33 cellular contexts compared by ENCODE assay signal in the genomic region with DNA sequence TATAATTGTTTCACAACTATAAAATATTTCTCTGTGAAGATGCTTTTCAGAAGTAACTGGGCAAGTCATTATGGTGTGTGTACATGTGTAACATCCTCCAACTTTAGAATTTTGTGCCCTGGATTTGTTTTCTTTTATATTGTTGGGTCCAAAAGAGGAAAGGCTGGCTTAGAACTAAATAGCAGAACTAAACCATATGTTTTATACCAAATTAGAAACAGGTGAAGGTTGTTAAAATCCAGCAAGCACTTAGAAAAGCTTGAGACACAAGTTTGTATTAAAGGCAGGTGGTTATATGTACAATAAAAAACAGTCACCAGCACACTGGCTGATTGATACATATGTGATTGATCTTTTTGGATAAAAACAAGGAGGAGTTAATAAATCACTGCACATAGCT.
"Had no signal": no experiment of that assay in that cellular context is flagged by ENCODE, and none has a peak within 500 bp of the region (broad histone marks: within the 10 kb centered on the region; RNA-seq: fewer than 3 reads in every experiment).

No MANE protein-coding gene starts in this region.

- ATAC-seq: activated CD4-positive, alpha-beta T cell treated with anti-CD3 and anti-CD28 coated beads for 36 hours; activated CD8-positive, alpha-beta memory T cell treated with anti-CD3 and anti-CD28 coated beads, Interleukin-2, amount 10 ng/mL, durations not matched to agents 7 days and 5 days; activated CD8-positive, alpha-beta T cell treated with anti-CD3 and anti-CD28 coated beads, Interleukin-2, amount 10 ng/mL, durations not matched to agents 7 days and 5 days; activated naive CD4-positive, alpha-beta T cell treated with anti-CD3 and anti-CD28 coated beads, Interleukin-2, amount 50 U/mL, for 72 hours; esophagus mucosa; gastroesophageal sphincter had no signal

- H3K9me3 ChIP-seq: gastroesophageal sphincter had no signal

- H3K4me3 ChIP-seq: coronary artery, dorsolateral prefrontal cortex, gastroesophageal sphincter had no signal

- H3K4me3 Mint-ChIP-seq: activated CD4-positive, alpha-beta memory T cell treated with anti-CD3 and anti-CD28 coated beads for 36 hours; activated CD4-positive, alpha-beta T cell treated with anti-CD3 and anti-CD28 coated beads for 36 hours; activated CD4-positive, alpha-beta T cell treated with anti-CD3 and anti-CD28 coated beads, Interleukin-2, amount 10 ng/mL, durations not matched to agents 24 days and 14 days; activated CD8-positive, alpha-beta memory T cell treated with anti-CD3 and anti-CD28 coated beads, Interleukin-2, amount 10 ng/mL, durations not matched to agents 7 days and 5 days; activated CD8-positive, alpha-beta T cell treated with anti-CD3 and anti-CD28 coated beads, Interleukin-2, amount 10 ng/mL, durations not matched to agents 7 days and 5 days; activated naive CD4-positive, alpha-beta T cell treated with anti-CD3 and anti-CD28 coated beads, Interleukin-2, amount 10 ng/mL, durations not matched to agents 7 days and 5 days; activated naive CD8-positive, alpha-beta T cell treated with anti-CD3 and anti-CD28 coated beads, Interleukin-2, amount 10 ng/mL, durations not matched to agents 7 days and 5 days; activated T-helper 1 cell treated with anti-CD3 and anti-CD28 coated beads, Interleukin-12 subunit alpha, Interleukin-12 subunit beta, Interleukin-2, Interleukin-4 antibody, amounts not matched to agents 30 ng/mL and 10 ng/mL and 1 ng/mL, durations not matched to agents 14 hours and 24 hours and 36 hours; central memory CD8-positive, alpha-beta T cell; dendritic cell treated with granulocyte-macrophage colony-stimulating factor and Interleukin-4, amounts not matched to agents 40 ng/mL and 50 ng/mL, for 4 days; endodermal cell had no signal

- H3K9me3 Mint-ChIP-seq: central memory CD8-positive, alpha-beta T cell; dendritic cell treated with granulocyte-macrophage colony-stimulating factor and Interleukin-4, amounts not matched to agents 40 ng/mL and 50 ng/mL, for 4 days had no signal

- H3K36me3 ChIP-seq: brain microvascular endothelial cell, gastroesophageal sphincter had no signal

- H3K27me3 Mint-ChIP-seq: activated CD4-positive, alpha-beta memory T cell treated with anti-CD3 and anti-CD28 coated beads for 36 hours; activated CD4-positive, alpha-beta T cell treated with anti-CD3 and anti-CD28 coated beads for 36 hours; activated CD4-positive, alpha-beta T cell treated with anti-CD3 and anti-CD28 coated beads, Interleukin-2, amount 10 ng/mL, durations not matched to agents 24 days and 14 days; activated CD8-positive, alpha-beta memory T cell treated with anti-CD3 and anti-CD28 coated beads, Interleukin-2, amount 10 ng/mL, durations not matched to agents 7 days and 5 days; activated naive CD4-positive, alpha-beta T cell treated with anti-CD3 and anti-CD28 coated beads, Interleukin-2, amount 10 ng/mL, durations not matched to agents 7 days and 5 days; activated naive CD8-positive, alpha-beta T cell treated with anti-CD3 and anti-CD28 coated beads, Interleukin-2, amount 10 ng/mL, durations not matched to agents 7 days and 5 days; central memory CD8-positive, alpha-beta T cell; dendritic cell treated with granulocyte-macrophage colony-stimulating factor and Interleukin-4, amounts not matched to agents 40 ng/mL and 50 ng/mL, for 4 days had no signal

- FAIRE-seq: astrocyte, bronchial epithelial cell had no signal

- H3K27me3 ChIP-seq: brain microvascular endothelial cell, dorsolateral prefrontal cortex, gastroesophageal sphincter had no signal

- H3K4me1 Mint-ChIP-seq: activated CD4-positive, alpha-beta T cell treated with anti-CD3 and anti-CD28 coated beads for 36 hours; activated CD4-positive, alpha-beta T cell treated with anti-CD3 and anti-CD28 coated beads, Interleukin-2, amount 10 ng/mL, durations not matched to agents 24 days and 14 days; activated CD8-positive, alpha-beta memory T cell treated with anti-CD3 and anti-CD28 coated beads, Interleukin-2, amount 10 ng/mL, durations not matched to agents 7 days and 5 days; activated naive CD4-positive, alpha-beta T cell treated with anti-CD3 and anti-CD28 coated beads, Interleukin-2, amount 10 ng/mL, durations not matched to agents 7 days and 5 days had no signal

- H3K4me1 ChIP-seq: gastroesophageal sphincter had no signal

- DNase-seq: activated CD4-positive, alpha-beta memory T cell treated with anti-CD3 and anti-CD28 coated beads for 36 hours; activated CD4-positive, alpha-beta T cell treated with anti-CD3 and anti-CD28 coated beads for 36 hours; activated CD4-positive, alpha-beta T cell treated with anti-CD3 and anti-CD28 coated beads, Interleukin-2, amount 10 ng/mL, durations not matched to agents 24 days and 14 days; activated CD4-positive, CD25-positive, alpha-beta regulatory T cell; activated CD4-positive, CD25-positive, alpha-beta regulatory T cell treated with anti-CD3 and anti-CD28 coated beads, Interleukin-2, amount 50 U/mL, for 72 hours; activated CD8-positive, alpha-beta memory T cell treated with anti-CD3 and anti-CD28 coated beads, Interleukin-2, amount 10 ng/mL, durations not matched to agents 7 days and 5 days; activated CD8-positive, alpha-beta memory T cell treated with anti-CD3 and anti-CD28 coated beads, Interleukin-2, amount 50 U/mL, for 4 hours; activated CD8-positive, alpha-beta T cell treated with anti-CD3 and anti-CD28 coated beads, Interleukin-2, amount 10 ng/mL, durations not matched to agents 7 days and 5 days; activated effector memory CD4-positive, alpha-beta T cell treated with anti-CD3 and anti-CD28 coated beads, Interleukin-2, amount 50 U/mL, for 16 hours; activated naive CD4-positive, alpha-beta T cell; activated naive CD4-positive, alpha-beta T cell treated with anti-CD3 and anti-CD28 coated beads, Interleukin-2, amount 10 ng/mL, durations not matched to agents 7 days and 5 days; activated naive CD8-positive, alpha-beta T cell treated with anti-CD3 and anti-CD28 coated beads, Interleukin-2, amount 10 ng/mL, durations not matched to agents 7 days and 5 days; activated T-cell treated with anti-CD3 and anti-CD28 coated beads, Interleukin-2, amount 50 U/mL, for 1 hour; activated T-cell treated with anti-CD3 and anti-CD28 coated beads, Interleukin-2, amount 50 U/mL, for 48 hours; amniotic stem cell; anterior cingulate cortex; brain microvascular endothelial cell; dorsolateral prefrontal cortex; effector memory CD4-positive, alpha-beta T cell; endodermal cell; foreskin melanocyte; head of caudate nucleus; T-helper 2 cell had no signal

- H3K27ac ChIP-seq: brain microvascular endothelial cell, coronary artery, dorsolateral prefrontal cortex, gastroesophageal sphincter had no signal

- H3K27ac Mint-ChIP-seq: activated CD4-positive, alpha-beta memory T cell treated with anti-CD3 and anti-CD28 coated beads for 36 hours; activated CD4-positive, alpha-beta T cell treated with anti-CD3 and anti-CD28 coated beads for 36 hours; activated CD4-positive, alpha-beta T cell treated with anti-CD3 and anti-CD28 coated beads, Interleukin-2, amount 10 ng/mL, durations not matched to agents 24 days and 14 days; activated CD8-positive, alpha-beta memory T cell treated with anti-CD3 and anti-CD28 coated beads, Interleukin-2, amount 10 ng/mL, durations not matched to agents 7 days and 5 days; activated CD8-positive, alpha-beta T cell treated with anti-CD3 and anti-CD28 coated beads, Interleukin-2, amount 10 ng/mL, durations not matched to agents 7 days and 5 days; activated naive CD4-positive, alpha-beta T cell treated with anti-CD3 and anti-CD28 coated beads, Interleukin-2, amount 10 ng/mL, durations not matched to agents 7 days and 5 days; activated naive CD4-positive, alpha-beta T cell treated with anti-CD3 and anti-CD28 coated beads, Interleukin-2, amount 50 U/mL, for 72 hours; activated naive CD8-positive, alpha-beta T cell treated with anti-CD3 and anti-CD28 coated beads, Interleukin-2, amount 10 ng/mL, durations not matched to agents 7 days and 5 days; activated T-helper 1 cell treated with anti-CD3 and anti-CD28 coated beads, Interleukin-12 subunit alpha, Interleukin-12 subunit beta, Interleukin-2, Interleukin-4 antibody, amounts not matched to agents 30 ng/mL and 10 ng/mL and 1 ng/mL, durations not matched to agents 14 hours and 24 hours and 36 hours; activated T-helper 2 cell treated with anti-CD3 and anti-CD28 coated beads, Interferon-gamma antibody, Interleukin-2, Interleukin-4, amounts not matched to agents 10 μg/mL and 5 μg/mL and 100 μg/mL, durations not matched to agents 14 hours and 24 hours and 36 hours; dendritic cell treated with granulocyte-macrophage colony-stimulating factor and Interleukin-4, amounts not matched to agents 40 ng/mL and 50 ng/mL, for 4 days; endodermal cell had no signal
